In the genomic region with DNA sequence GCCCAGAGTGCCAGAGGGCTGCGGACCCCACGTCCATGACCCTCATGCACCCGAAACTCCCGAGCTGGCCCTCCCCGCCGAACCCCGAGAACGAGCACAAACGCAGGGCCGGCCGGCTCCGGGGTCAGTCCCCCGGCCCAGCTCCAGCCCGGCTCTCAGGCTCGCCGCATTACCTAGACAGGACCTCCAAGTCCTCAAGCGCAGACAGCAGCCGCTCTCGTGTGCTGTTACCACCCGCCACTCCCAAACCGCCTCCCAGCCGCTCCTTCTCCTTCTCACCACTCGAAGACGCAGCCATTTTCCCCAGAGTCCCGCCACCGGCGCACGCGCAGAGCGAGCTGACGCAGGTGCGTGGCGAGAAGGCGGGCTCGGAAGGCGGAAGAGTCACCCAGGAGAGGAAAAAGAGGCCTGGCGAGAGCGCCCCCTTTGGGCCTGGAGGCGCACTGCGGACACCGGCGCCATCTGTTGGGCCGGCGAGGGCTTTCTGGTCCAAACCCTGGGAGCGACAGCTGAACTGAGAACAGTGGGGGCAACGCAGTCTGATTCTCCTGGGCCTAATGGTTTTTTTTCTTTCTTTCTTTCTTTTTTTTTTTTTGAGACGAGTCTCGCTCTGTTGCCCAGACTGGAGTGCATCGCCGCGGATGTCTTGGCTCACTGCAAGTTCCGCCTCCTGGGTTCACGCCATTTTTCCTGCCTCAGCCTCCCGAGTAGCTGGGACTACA, we compare ENCODE assay signal across 8 cellular contexts. TPM values are rescaled to one million over a fixed set of nuclear protein-coding genes. Genes with fewer than 3 reads are reported as not detected.
DNase-seq lines count a peak whose midpoint lies in the region; ATAC-seq and TF ChIP-seq lines count a peak whose summit lies in the region.

A gene with protein sequence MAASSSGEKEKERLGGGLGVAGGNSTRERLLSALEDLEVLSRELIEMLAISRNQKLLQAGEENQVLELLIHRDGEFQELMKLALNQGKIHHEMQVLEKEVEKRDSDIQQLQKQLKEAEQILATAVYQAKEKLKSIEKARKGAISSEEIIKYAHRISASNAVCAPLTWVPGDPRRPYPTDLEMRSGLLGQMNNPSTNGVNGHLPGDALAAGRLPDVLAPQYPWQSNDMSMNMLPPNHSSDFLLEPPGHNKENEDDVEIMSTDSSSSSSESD (minus strand): TSS at position 324 of the 722 bp plus-strand sequence. CDS start 26 bp downstream, at position 298.

- H3K4me1 Mint-ChIP-seq in WTC11 (peaks cover 25% of the 10 kb centered on the region; the same call in 1 of the 2 replicates), immature natural killer cell (peaks cover 33 to 57% of the 10 kb centered on the region in 2 donors)

- CTCF ChIA-PET in WTC11 (lab: Charles Lee), result interaction anchor here (0.5 to 1.6 kb wide), 15 partner anchors 10 to 636 kb away, joined by 3 to 12 read pairs (median 4); a partner anchor contains a TSS

- peaks cover 9% of the 10 kb centered on the region for H3K9me3 Mint-ChIP-seq in WTC11
- no peaks in the 10 kb centered on the region for H3K9me3 Mint-ChIP-seq in immature natural killer cell

- H3K27me3 Mint-ChIP-seq in WTC11 (ENCODE audit: low read depth), result peaks cover 5% of the 10 kb centered on the region; the same call in 1 of the 2 replicates
- peaks cover 5 to 15% (median 10%) of the 10 kb centered on the region in 3 donors for H3K27me3 Mint-ChIP-seq in immature natural killer cell (ENCODE audit: low read depth in 3 of 3)

- DNase-seq in AG09319 (ENCODE audit: extremely low read depth, low read depth), result peak; percentile 81
- peak; percentile 80 for DNase-seq in NCI-H2227 treated with DMSO at 0.1 percent for 48 hours (lab: John Stamatoyannopoulos, UW)
- DNase-seq in WTC11 (ENCODE audit: low spot score), result peak; percentile 97
- peak; percentile 96 for DNase-seq in cardiac fibroblast (ENCODE audit: low read depth in 2 of 2)
- peak; percentile 98 for DNase-seq in immature natural killer cell
- DNase-seq in smooth muscle cell of the brain vasculature (ENCODE audit: low read depth, low spot score), result peak; percentile 92

- peak; percentile 97 for ATAC-seq in GM18909 (IDR thresholded peaks at IDR 0.05; ENCODE audit: poor library complexity, unreplicated experiment)
- ATAC-seq in HG03175 (IDR thresholded peaks at IDR 0.05; ENCODE audit: unreplicated experiment), result peak; percentile 92
- peak; percentile 94 for ATAC-seq in WTC11

- peak within 1 kb of the TSS; percentile 90 for H3K27ac Mint-ChIP-seq in WTC11
- peak within 1 kb of the TSS; percentile 91 to 96 (median 94) for H3K27ac Mint-ChIP-seq in immature natural killer cell

- H3K4me3 Mint-ChIP-seq in WTC11 (peak within 1 kb of the TSS; percentile 95), immature natural killer cell (peak within 1 kb of the TSS; percentile 92 to 98 (median 97))

- TF ChIP-seq CTCF in AG09319 (IDR thresholded peaks at IDR 0.05; ENCODE audit: low read depth, low read length), result no peak; the same call in none of the 2 replicates
- peak; percentile 98 for TF ChIP-seq CTCF in WTC11 (IDR thresholded peaks at IDR 0.05)
- TF ChIP-seq CTCF in cardiac fibroblast (IDR thresholded peaks at IDR 0.05; ENCODE audit: low read depth, low read length), result peak; percentile 100

- POLR2A ChIA-PET in WTC11 (lab: Charles Lee), result interaction anchor here (0.6 to 2.0 kb wide), 5 partner anchors 16 to 506 kb away, joined by 3 to 7 read pairs (median 3); a partner anchor contains a TSS

- H3K36me3 Mint-ChIP-seq in WTC11, result 0 out of 2 replicates have a peak, but pooled peaks cover 3% of the 10 kb centered on the region
- no peaks in the 10 kb centered on the region for H3K36me3 Mint-ChIP-seq in immature natural killer cell

- H3K4me3 ChIP-seq in cardiac fibroblast (replicated peaks in 1 of 2; ENCODE audit: low read depth in 2 of 2, low read length in 2 of 2), result peak within 1 kb of the TSS; percentile 99

TF ChIP-seq in WTC11, 78 proteins besides CTCF, POLR2A, EP300 and RAD21 (continues in another document):
- TF ChIP-seq, protein P1, sequence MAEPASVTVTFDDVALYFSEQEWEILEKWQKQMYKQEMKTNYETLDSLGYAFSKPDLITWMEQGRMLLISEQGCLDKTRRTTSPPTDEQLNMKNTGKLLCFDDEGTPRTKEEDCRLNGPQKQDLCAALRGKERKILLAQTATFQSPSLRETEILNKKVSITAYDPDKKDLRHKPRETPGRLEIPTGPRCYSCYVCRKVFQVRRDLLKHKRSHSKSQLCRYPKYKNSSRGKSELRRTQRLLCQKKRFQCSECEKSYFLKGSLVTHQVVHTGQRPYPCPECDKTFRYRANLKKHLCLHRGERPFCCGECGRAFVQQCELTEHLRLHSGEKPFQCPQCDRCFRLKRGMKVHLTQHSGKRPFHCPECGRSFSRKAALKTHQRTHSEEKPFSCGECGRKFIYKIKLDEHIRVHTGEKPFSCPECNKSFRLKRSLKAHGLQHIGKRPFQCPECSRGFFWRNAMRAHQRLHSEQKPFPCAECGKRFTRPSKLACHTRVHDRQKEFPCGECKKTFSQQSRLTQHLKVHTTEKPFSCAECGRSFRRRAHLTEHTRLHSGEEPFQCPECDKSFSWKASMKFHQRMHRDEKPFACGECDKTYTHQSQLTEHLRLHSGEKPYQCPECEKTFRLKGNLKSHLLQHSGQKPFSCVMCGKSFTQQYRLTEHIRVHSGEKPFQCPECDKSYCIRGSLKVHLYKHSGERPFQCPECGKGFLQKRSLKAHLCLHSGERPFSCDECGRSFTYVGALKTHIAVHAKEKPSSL (CRISPR knock-in tag; conservative IDR thresholded peaks at IDR 0.05), result no peak
- TF ChIP-seq GABPB1 (CRISPR knock-in tag; IDR thresholded peaks at IDR 0.05) (peak; percentile 81), PRRX2 (CRISPR knock-in tag; IDR thresholded peaks at IDR 0.05) (no peak), NR3C1 (CRISPR knock-in tag; conservative IDR thresholded peaks at IDR 0.05; ENCODE audit: low read depth) (no peak), ZNF416 (CRISPR knock-in tag; IDR thresholded peaks at IDR 0.05) (no peak), ZBTB21 (CRISPR knock-in tag; IDR thresholded peaks at IDR 0.05; ENCODE audit: borderline replicate concordance) (0 out of 2 replicates have a peak, but pooled peaks have one; percentile 15)
- TF ChIP-seq, protein P2, sequence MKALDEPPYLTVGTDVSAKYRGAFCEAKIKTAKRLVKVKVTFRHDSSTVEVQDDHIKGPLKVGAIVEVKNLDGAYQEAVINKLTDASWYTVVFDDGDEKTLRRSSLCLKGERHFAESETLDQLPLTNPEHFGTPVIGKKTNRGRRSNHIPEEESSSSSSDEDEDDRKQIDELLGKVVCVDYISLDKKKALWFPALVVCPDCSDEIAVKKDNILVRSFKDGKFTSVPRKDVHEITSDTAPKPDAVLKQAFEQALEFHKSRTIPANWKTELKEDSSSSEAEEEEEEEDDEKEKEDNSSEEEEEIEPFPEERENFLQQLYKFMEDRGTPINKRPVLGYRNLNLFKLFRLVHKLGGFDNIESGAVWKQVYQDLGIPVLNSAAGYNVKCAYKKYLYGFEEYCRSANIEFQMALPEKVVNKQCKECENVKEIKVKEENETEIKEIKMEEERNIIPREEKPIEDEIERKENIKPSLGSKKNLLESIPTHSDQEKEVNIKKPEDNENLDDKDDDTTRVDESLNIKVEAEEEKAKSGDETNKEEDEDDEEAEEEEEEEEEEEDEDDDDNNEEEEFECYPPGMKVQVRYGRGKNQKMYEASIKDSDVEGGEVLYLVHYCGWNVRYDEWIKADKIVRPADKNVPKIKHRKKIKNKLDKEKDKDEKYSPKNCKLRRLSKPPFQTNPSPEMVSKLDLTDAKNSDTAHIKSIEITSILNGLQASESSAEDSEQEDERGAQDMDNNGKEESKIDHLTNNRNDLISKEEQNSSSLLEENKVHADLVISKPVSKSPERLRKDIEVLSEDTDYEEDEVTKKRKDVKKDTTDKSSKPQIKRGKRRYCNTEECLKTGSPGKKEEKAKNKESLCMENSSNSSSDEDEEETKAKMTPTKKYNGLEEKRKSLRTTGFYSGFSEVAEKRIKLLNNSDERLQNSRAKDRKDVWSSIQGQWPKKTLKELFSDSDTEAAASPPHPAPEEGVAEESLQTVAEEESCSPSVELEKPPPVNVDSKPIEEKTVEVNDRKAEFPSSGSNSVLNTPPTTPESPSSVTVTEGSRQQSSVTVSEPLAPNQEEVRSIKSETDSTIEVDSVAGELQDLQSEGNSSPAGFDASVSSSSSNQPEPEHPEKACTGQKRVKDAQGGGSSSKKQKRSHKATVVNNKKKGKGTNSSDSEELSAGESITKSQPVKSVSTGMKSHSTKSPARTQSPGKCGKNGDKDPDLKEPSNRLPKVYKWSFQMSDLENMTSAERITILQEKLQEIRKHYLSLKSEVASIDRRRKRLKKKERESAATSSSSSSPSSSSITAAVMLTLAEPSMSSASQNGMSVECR (CRISPR knock-in tag; IDR thresholded peaks at IDR 0.05; ENCODE audit: borderline replicate concordance), result peak; percentile 62; the same call in 1 of the 2 replicates
- TF ChIP-seq, protein P3, sequence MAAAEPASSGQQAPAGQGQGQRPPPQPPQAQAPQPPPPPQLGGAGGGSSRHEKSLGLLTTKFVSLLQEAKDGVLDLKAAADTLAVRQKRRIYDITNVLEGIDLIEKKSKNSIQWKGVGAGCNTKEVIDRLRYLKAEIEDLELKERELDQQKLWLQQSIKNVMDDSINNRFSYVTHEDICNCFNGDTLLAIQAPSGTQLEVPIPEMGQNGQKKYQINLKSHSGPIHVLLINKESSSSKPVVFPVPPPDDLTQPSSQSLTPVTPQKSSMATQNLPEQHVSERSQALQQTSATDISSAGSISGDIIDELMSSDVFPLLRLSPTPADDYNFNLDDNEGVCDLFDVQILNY (CRISPR knock-in tag; IDR thresholded peaks at IDR 0.05), result peak; percentile 81; the same call in 1 of the 2 replicates
- TF ChIP-seq, protein P4, sequence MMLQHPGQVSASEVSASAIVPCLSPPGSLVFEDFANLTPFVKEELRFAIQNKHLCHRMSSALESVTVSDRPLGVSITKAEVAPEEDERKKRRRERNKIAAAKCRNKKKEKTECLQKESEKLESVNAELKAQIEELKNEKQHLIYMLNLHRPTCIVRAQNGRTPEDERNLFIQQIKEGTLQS (CRISPR knock-in tag; conservative IDR thresholded peaks at IDR 0.05), result no peak
- TF ChIP-seq, protein P5, sequence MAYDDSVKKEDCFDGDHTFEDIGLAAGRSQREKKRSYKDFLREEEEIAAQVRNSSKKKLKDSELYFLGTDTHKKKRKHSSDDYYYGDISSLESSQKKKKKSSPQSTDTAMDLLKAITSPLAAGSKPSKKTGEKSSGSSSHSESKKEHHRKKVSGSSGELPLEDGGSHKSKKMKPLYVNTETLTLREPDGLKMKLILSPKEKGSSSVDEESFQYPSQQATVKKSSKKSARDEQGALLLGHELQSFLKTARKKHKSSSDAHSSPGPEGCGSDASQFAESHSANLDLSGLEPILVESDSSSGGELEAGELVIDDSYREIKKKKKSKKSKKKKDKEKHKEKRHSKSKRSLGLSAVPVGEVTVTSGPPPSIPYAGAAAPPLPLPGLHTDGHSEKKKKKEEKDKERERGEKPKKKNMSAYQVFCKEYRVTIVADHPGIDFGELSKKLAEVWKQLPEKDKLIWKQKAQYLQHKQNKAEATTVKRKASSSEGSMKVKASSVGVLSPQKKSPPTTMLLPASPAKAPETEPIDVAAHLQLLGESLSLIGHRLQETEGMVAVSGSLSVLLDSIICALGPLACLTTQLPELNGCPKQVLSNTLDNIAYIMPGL (CRISPR knock-in tag; IDR thresholded peaks at IDR 0.05), result peak; percentile 90

RNA-seq across cellular contexts. Expression of the gene that starts here (rescaled TPM):
- total RNA-seq in WTC11 (2021), result 36.9 to 48.1 TPM (median 43.2 TPM) in 3 replicates
- 100 to 1,000 TPM in 1 of 3 donors, 10 to 100 TPM in 2; 78.8 to 120 (median 82.8) TPM for polyA plus RNA-seq in immature natural killer cell

Comparison
In these comparisons a context has a peak if more than half of its experiments do, and no peak if none do; other contexts are left out.
1. Peak in every context shown above with its lines: DNase-seq, ATAC-seq and H3K4me3 ChIP-seq.